In the genomic region with DNA sequence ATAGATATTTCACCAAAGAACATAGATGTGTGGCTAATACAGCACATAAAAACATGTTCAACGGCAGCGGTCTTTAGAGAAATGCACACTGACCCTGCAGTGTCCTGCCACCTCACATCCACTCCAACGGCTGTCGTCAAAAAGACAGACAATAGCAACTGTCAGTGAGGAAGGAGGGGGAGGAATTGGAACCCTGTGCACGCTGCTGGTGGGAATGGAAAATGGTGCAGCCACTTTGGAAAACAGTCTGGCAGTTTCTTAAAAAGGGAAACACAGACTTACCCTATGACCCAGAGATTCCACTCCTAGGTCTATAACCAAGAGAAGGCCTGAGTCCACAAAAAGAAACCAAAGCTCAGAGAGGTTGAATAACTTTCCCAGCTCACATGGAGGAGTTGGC, we compare ENCODE assay signal across 21 cellular contexts. TPM values are rescaled to one million over a fixed set of nuclear protein-coding genes. Genes with fewer than 3 reads are reported as not detected.
DNase-seq lines count a peak whose midpoint lies in the region; ATAC-seq, FAIRE-seq and TF ChIP-seq lines count a peak whose summit lies in the region.
"Had no signal": no experiment of that assay in that cellular context is flagged by ENCODE, and none has a peak within 500 bp of the region (broad histone marks: within the 10 kb centered on the region; RNA-seq: fewer than 3 reads in every experiment).

No MANE protein-coding gene starts in this region.

- peaks cover 10% of the 10 kb centered on the region for H3K36me3 Mint-ChIP-seq in nephron (ENCODE audit: low read depth)
- no peaks in the 10 kb centered on the region for H3K36me3 Mint-ChIP-seq in CD4-positive, alpha-beta T cell (ENCODE audit: low read depth)
- H3K36me3 Mint-ChIP-seq: WTC11 had no signal

- dilution Hi-C loops in endothelial cell of umbilical vein (cut with MboI; ENCODE audit: extremely low pct_ligation_motif_present, low sequenced_read_pairs), result no loop called here

- H3K4me2 ChIP-seq in endothelial cell of umbilical vein (ENCODE audit: insufficient read depth, low read length), result no peak overlapping the region
- no peak overlapping the region for H3K4me2 ChIP-seq in PC-9

- no peaks in the 10 kb centered on the region for H3K9me2 ChIP-seq in PC-9 (ENCODE audit: insufficient read depth)

- no TSS peak for BruUV-seq in endothelial cell of umbilical vein (replicated peaks; lab: Mats Ljungman, UMichigan)
- BruUV-seq in PC-9 (replicated peaks; lab: Mats Ljungman, UMichigan), result no TSS peak

- H3K27ac Mint-ChIP-seq in nephron, result peak overlapping the region; percentile 38 to 80 (median 73)
- H3K27ac Mint-ChIP-seq in CD4-positive, alpha-beta T cell, result no peak overlapping the region
- H3K27ac Mint-ChIP-seq: WTC11 had no signal

- intact Hi-C loops in endothelial cell of umbilical vein (cut with micrococcal nuclease) (no loop called here), PC-9 (cut with micrococcal nuclease; ENCODE audit: unreplicated experiment) (no loop called here)
- intact Hi-C loops in CD4-positive, alpha-beta T cell (cut with DNase I, micrococcal nuclease), result no loop called here

- H3K4me1 ChIP-seq in SJCRH30, result peaks cover 25% of the 10 kb centered on the region
- no peaks in the 10 kb centered on the region for H3K4me1 ChIP-seq in endothelial cell of umbilical vein (ENCODE audit: control insufficient read depth, extremely low read depth, insufficient read depth, low read length)
- peaks cover 14% of the 10 kb centered on the region for H3K4me1 ChIP-seq in PC-9 (replicated peaks; ENCODE audit: insufficient read depth)

- no peaks in the 10 kb centered on the region for H4K20me1 ChIP-seq in endothelial cell of umbilical vein (replicated peaks; ENCODE audit: control insufficient read depth, extremely low read depth, insufficient read depth, low read length)
- H4K20me1 ChIP-seq in PC-9 (ENCODE audit: insufficient read depth), result no peaks in the 10 kb centered on the region

- H3K4me1 Mint-ChIP-seq in nephron, result peaks cover 72% of the 10 kb centered on the region
- H3K4me1 Mint-ChIP-seq in CD4-positive, alpha-beta T cell (ENCODE audit: low read depth), result peaks cover 24% of the 10 kb centered on the region

- no peaks in the 10 kb centered on the region for H3K9me3 Mint-ChIP-seq in nephron
- no peaks in the 10 kb centered on the region for H3K9me3 Mint-ChIP-seq in CD4-positive, alpha-beta T cell
- H3K9me3 Mint-ChIP-seq: WTC11 had no signal

- peak; percentile 83 to 95 for DNase-seq in SJCRH30
- peak; percentile 81 for DNase-seq in endothelial cell of umbilical vein (ENCODE audit: low read depth, low spot score)
- DNase-seq in CD4-positive, alpha-beta T cell, result no peak
- DNase-seq in SHP77 (lab: John Stamatoyannopoulos, UW), result no peak
- DNase-seq in PC-9, result no peak
- DNase-seq: activated gamma-delta T cell treated with Interleukin-2 at 50 U/mL for 16 hours; BE2C; body of pancreas; effector CD8-positive, alpha-beta T cell; foreskin melanocyte; NCI-H1694 treated with DMSO at 0.1 percent for 48 hours; NCI-H524 treated with DMSO at 0.1 percent for 48 hours; PC-3; stimulated activated CD4-positive, alpha-beta T cell treated with anti-CD3 and anti-CD28 coated beads, Interleukin-2, amount 100 ng/mL, for 24 hours; T-helper 1 cell had no signal

- FAIRE-seq in endothelial cell of umbilical vein (lab: Jason Lieb, UNC), result no peak
- FAIRE-seq: H1, HTR-8/SVneo had no signal

- H3K9me3 ChIP-seq in SJCRH30 (replicated peaks), result no peaks in the 10 kb centered on the region
- H3K9me3 ChIP-seq in endothelial cell of umbilical vein (replicated peaks; ENCODE audit: control insufficient read depth, insufficient read depth, low read length), result no peaks in the 10 kb centered on the region
- no peaks in the 10 kb centered on the region for H3K9me3 ChIP-seq in CD4-positive, alpha-beta T cell (ENCODE audit: control insufficient read depth, low read length)
- H3K9me3 ChIP-seq in PC-9 (ENCODE audit: insufficient read depth, low read depth), result no peaks in the 10 kb centered on the region
- H3K9me3 ChIP-seq: BE2C, body of pancreas had no signal

- CTCF ChIA-PET in endothelial cell of umbilical vein (lab: Charles Lee) (interaction anchor here (0.9 to 3.9 kb wide), 4 partner anchors 9 to 76 kb away, joined by 3 to 26 read pairs (median 10); no protein-coding TSS in a partner anchor), PC-9 (lab: Charles Lee) (interaction anchor here (0.6 kb wide), 1 partner anchor 22 kb away, joined by 11 read pairs; no protein-coding TSS in a partner anchor)
- CTCF ChIA-PET in CD4-positive, alpha-beta T cell (lab: Charles Lee), result no interaction called here

- H3K27ac ChIP-seq in SJCRH30, result peak overlapping the region; percentile 55
- no peak overlapping the region for H3K27ac ChIP-seq in endothelial cell of umbilical vein (ENCODE audit: insufficient read depth, low read depth, low read length)
- H3K27ac ChIP-seq in temporal lobe (ENCODE audit: low read depth, low read length), result peak overlapping the region; percentile 62
- H3K27ac ChIP-seq in CD4-positive, alpha-beta T cell (ENCODE audit: low read depth, low read length), result no peak overlapping the region
- H3K27ac ChIP-seq in PC-9, result no peak overlapping the region
- H3K27ac ChIP-seq: body of pancreas had no signal

- no peak for ATAC-seq in CD4-positive, alpha-beta T cell (ENCODE audit: poor library complexity)
- ATAC-seq in HG03159 (IDR thresholded peaks at IDR 0.05; ENCODE audit: unreplicated experiment), result no peak
- ATAC-seq: body of pancreas, PC-3, WTC11 had no signal

- H3K27me3 Mint-ChIP-seq in nephron (ENCODE audit: low read depth), result peaks cover 6% of the 10 kb centered on the region
- H3K27me3 Mint-ChIP-seq in CD4-positive, alpha-beta T cell, result no peaks in the 10 kb centered on the region

- no peak for TF ChIP-seq POLR2A in endothelial cell of umbilical vein (IDR thresholded peaks at IDR 0.05; ENCODE audit: low read depth, low read length)

- peak overlapping the region in 1 of 3 experiments; percentile 25 for H3K4me3 Mint-ChIP-seq in nephron
- H3K4me3 Mint-ChIP-seq in CD4-positive, alpha-beta T cell, result no peak overlapping the region
- H3K4me3 Mint-ChIP-seq: WTC11 had no signal

- H3K36me3 ChIP-seq in SJCRH30, result peaks cover 3% of the 10 kb centered on the region; the same call in 1 of the 2 replicates
- H3K36me3 ChIP-seq in endothelial cell of umbilical vein (ENCODE audit: control insufficient read depth in 2 of 2, extremely low read depth in 1 of 2, insufficient read depth in 2 of 2, low read length in 2 of 2), result peaks cover 0 to 13% of the 10 kb centered on the region in 2 experiments
- no peaks in the 10 kb centered on the region for H3K36me3 ChIP-seq in PC-9 (ENCODE audit: low read depth)
- H3K36me3 ChIP-seq: BE2C had no signal

- H3K4me3 ChIP-seq in SJCRH30, result no peak overlapping the region
- H3K4me3 ChIP-seq in endothelial cell of umbilical vein (replicated peaks in 1 of 3; ENCODE audit: insufficient read depth in 1 of 3, low read depth in 1 of 3, low read length in 3 of 3), result no peak overlapping the region
- H3K4me3 ChIP-seq in PC-9, result no peak overlapping the region
- H3K4me3 ChIP-seq: body of pancreas had no signal

- no peaks in the 10 kb centered on the region; the same call in 1 of the 2 replicates for H3F3A ChIP-seq in PC-9 (ENCODE audit: insufficient read depth, low read depth)

- H3K79me2 ChIP-seq in endothelial cell of umbilical vein (ENCODE audit: control insufficient read depth, insufficient read depth, low read length) (peaks cover 4% of the 10 kb centered on the region), PC-9 (ENCODE audit: low read depth) (no peaks in the 10 kb centered on the region)

- no peaks in the 10 kb centered on the region for H3K27me3 ChIP-seq in SJCRH30
- H3K27me3 ChIP-seq in endothelial cell of umbilical vein (ENCODE audit: control insufficient read depth in 2 of 2, insufficient read depth in 2 of 2, low read length in 2 of 2), result no peaks in the 10 kb centered on the region
- H3K27me3 ChIP-seq in CD4-positive, alpha-beta T cell (ENCODE audit: control insufficient read depth, insufficient read depth, low read length), result no peaks in the 10 kb centered on the region
- H3K27me3 ChIP-seq in PC-9 (ENCODE audit: insufficient read depth, low read depth), result no peaks in the 10 kb centered on the region
- H3K27me3 ChIP-seq: BE2C, body of pancreas had no signal

- H2AFZ ChIP-seq in endothelial cell of umbilical vein (ENCODE audit: low read depth, low read length) (no peak overlapping the region), PC-9 (no peak overlapping the region)

- POLR2A ChIA-PET in endothelial cell of umbilical vein (lab: Charles Lee), result no interaction called here
- POLR2A ChIA-PET in CD4-positive, alpha-beta T cell (lab: Charles Lee), result no interaction called here
- POLR2A ChIA-PET in PC-9 (lab: Charles Lee; ENCODE audit: unreplicated experiment), result no interaction called here

- TF ChIP-seq CTCF in endothelial cell of umbilical vein (IDR thresholded peaks at IDR 0.05; ENCODE audit: extremely low read depth in 1 of 2, insufficient read depth in 1 of 2, low read depth in 1 of 2, low read length in 2 of 2) (no peak), nephron (IDR thresholded peaks at IDR 0.05; ENCODE audit: unreplicated experiment in 3 of 3) (no peak), PC-9 (conservative IDR thresholded peaks at IDR 0.05) (no peak)
- TF ChIP-seq CTCF in CD4-positive, alpha-beta T cell (IDR thresholded peaks at IDR 0.05), result no peak

- H3K9ac ChIP-seq in endothelial cell of umbilical vein (replicated peaks; ENCODE audit: extremely low read depth, insufficient read depth, low read length), result no peak overlapping the region

- H3K9me1 ChIP-seq in endothelial cell of umbilical vein (replicated peaks; ENCODE audit: control insufficient read depth, extremely low read depth, insufficient read depth, low read length), result no peaks in the 10 kb centered on the region

RNA-seq across cellular contexts. Expression of a gene that starts 7.7 kb away (rescaled TPM):
- total RNA-seq in SJCRH30 (2014; rRNA removed; shearing (Covaris generic)), result 1.3 TPM in 2 replicates
- total RNA-seq in endothelial cell of umbilical vein (3.6 and 8.3 TPM in 2 replicates), temporal lobe (1.7 TPM), PC-9 (2021) (3.5 and 3.6 TPM in 2 replicates)
- 0.10 and 0.13 TPM in 2 replicates for polyA plus RNA-seq in endothelial cell of umbilical vein
- polyA plus RNA-seq in endothelial cell of umbilical vein (2011; cell fraction: cytosol; rRNA removed), result 0.04 and 0.06 TPM in 2 replicates
- 2.2 and 2.6 TPM in 2 replicates for polyA plus RNA-seq in endothelial cell of umbilical vein (2011; cell fraction: nucleus; rRNA removed)
- polyA plus RNA-seq in endothelial cell of umbilical vein (2012), result 0.38 and 0.40 TPM in 2 replicates
- 2.8 and 4.8 TPM in 2 replicates for polyA minus RNA-seq in endothelial cell of umbilical vein
- polyA minus RNA-seq in endothelial cell of umbilical vein (2011; cell fraction: cytosol; rRNA and poly(A)+ RNA removed), result not detected
- polyA minus RNA-seq in endothelial cell of umbilical vein (2011; cell fraction: nucleus; rRNA and poly(A)+ RNA removed), result 5.3 and 16.9 TPM in 2 replicates
- total RNA-seq in CD4-positive, alpha-beta T cell, result 1 to 10 TPM; 2.6 to 2.7 TPM

RNA-seq across cellular contexts. Expression of a gene that starts 29.9 kb away (rescaled TPM):
- 65.6 and 66.9 TPM in 2 replicates for total RNA-seq in SJCRH30 (2014; rRNA removed; shearing (Covaris generic))
- total RNA-seq in endothelial cell of umbilical vein (280 and 318 TPM in 2 replicates), temporal lobe (70.6 TPM), PC-9 (2021) (90.5 and 114 TPM in 2 replicates)
- 115 and 138 TPM in 2 replicates for polyA plus RNA-seq in endothelial cell of umbilical vein
- polyA plus RNA-seq in endothelial cell of umbilical vein (2011; cell fraction: cytosol; rRNA removed), result 179 and 210 TPM in 2 replicates
- 89.1 and 95.1 TPM in 2 replicates for polyA plus RNA-seq in endothelial cell of umbilical vein (2011; cell fraction: nucleus; rRNA removed)
- 330 and 543 TPM in 2 replicates for polyA plus RNA-seq in endothelial cell of umbilical vein (2012)
- polyA minus RNA-seq in endothelial cell of umbilical vein, result 124 and 137 TPM in 2 replicates
- 27.8 TPM for polyA minus RNA-seq in endothelial cell of umbilical vein (2011; cell fraction: cytosol; rRNA and poly(A)+ RNA removed)
- polyA minus RNA-seq in endothelial cell of umbilical vein (2011; cell fraction: nucleus; rRNA and poly(A)+ RNA removed), result 35.3 and 36.4 TPM in 2 replicates
- 1 to 10 TPM; 6.2 to 7.0 TPM for total RNA-seq in CD4-positive, alpha-beta T cell

RNA-seq across cellular contexts. Expression of a gene that starts 54.7 kb away (rescaled TPM):
- 42.8 and 48.2 TPM in 2 replicates for total RNA-seq in SJCRH30 (2014; rRNA removed; shearing (Covaris generic))
- total RNA-seq in endothelial cell of umbilical vein, result 46.6 and 49.8 TPM in 2 replicates
- 20.6 and 29.8 TPM in 2 replicates for polyA plus RNA-seq in endothelial cell of umbilical vein
- polyA plus RNA-seq in endothelial cell of umbilical vein (2011; cell fraction: cytosol; rRNA removed), result 16.2 TPM in 2 replicates
- polyA plus RNA-seq in endothelial cell of umbilical vein (2011; cell fraction: nucleus; rRNA removed), result 99.4 and 100 TPM in 2 replicates
- 37.7 and 49.1 TPM in 2 replicates for polyA plus RNA-seq in endothelial cell of umbilical vein (2012)
- 35.2 and 39.6 TPM in 2 replicates for polyA minus RNA-seq in endothelial cell of umbilical vein
- 23.9 TPM for polyA minus RNA-seq in endothelial cell of umbilical vein (2011; cell fraction: cytosol; rRNA and poly(A)+ RNA removed)
- polyA minus RNA-seq in endothelial cell of umbilical vein (2011; cell fraction: nucleus; rRNA and poly(A)+ RNA removed), result 41.5 and 45.4 TPM in 2 replicates
- total RNA-seq in temporal lobe, result 17.9 TPM
- total RNA-seq in CD4-positive, alpha-beta T cell, result 100 to 1,000 TPM; 489 to 494 TPM
- total RNA-seq in PC-9 (2021), result 41.4 and 46.2 TPM in 2 replicates

Comparison
In these comparisons a context has a peak if more than half of its experiments do, and no peak if none do; other contexts are left out.
1. DNase-seq: peak in SJCRH30 (2 of 2) and endothelial cell of umbilical vein (single experiment); none in CD4-positive, alpha-beta T cell (0 of 10), SHP77 (0 of 2) and PC-9 (0 of 2).
2. H3K27ac ChIP-seq: peak in SJCRH30 (single experiment) and temporal lobe (single experiment); none in endothelial cell of umbilical vein (single experiment), CD4-positive, alpha-beta T cell (single experiment) and PC-9 (single experiment).